Comparison of ENCODE assay signal across 21 cellular contexts in the genomic region with DNA sequence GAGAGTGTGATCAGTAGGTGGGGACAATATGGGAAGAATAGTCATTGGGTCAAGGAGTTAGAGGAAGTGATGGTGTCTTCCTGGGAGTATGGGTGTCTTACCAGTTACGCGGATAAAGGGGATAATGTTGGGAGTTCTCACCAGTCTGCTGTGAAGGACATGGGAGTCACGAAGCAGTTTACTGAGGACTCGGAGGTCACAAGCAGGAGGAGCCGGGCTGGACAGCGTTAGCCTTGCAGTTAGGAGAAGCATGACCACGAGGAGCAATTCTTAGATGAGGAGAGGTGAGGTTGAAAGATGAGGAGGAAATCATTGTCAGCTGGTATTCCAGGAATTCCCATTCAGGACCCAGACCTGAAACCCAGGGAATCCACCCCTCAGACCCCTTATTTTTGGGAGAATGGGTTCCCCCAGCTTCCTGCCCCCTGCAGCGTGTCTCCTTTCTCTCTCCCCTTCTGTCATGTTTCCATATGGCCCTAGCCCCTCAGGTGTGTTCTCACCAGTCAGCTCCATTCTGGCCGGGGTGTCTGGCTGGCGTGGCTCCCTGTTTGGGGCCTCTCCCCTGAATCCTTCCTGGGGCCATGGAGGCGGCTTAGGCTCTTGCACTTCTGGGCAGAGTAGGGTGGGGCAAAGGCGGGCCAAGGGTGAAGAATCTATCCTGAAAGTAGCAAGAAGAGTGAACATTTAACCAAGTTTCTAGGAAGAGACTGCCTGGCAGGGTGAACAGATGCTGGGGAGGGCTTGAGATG. TPM values are rescaled to one million over a fixed set of nuclear protein-coding genes. Genes with fewer than 3 reads are reported as not detected.
DNase-seq lines count a peak whose midpoint lies in the region; ATAC-seq and TF ChIP-seq lines count a peak whose summit lies in the region.
"Had no signal": no experiment of that assay in that cellular context is flagged by ENCODE, and none has a peak within 500 bp of the region (broad histone marks: within the 10 kb centered on the region; RNA-seq: fewer than 3 reads in every experiment).

No MANE protein-coding gene starts in this region.

- CTCF ChIA-PET in HEK293 (lab: Yijun Ruan, JAX) (interaction anchor here (1.3 to 6.5 kb wide), 2 partner anchors 93 to 166 kb away, joined by 3 to 184 read pairs; no protein-coding TSS in a partner anchor), activated B cell treated with CpG ODN at 0.5 μM for 24 hours (lab: Charles Lee) (interaction anchor here (5.3 kb wide), 1 partner anchor 137 kb away, joined by 75 read pairs; no protein-coding TSS in a partner anchor)

- H3K4me3 ChIP-seq in HEK293 (ENCODE audit: low read depth, low read length) = no peak overlapping the region
- no peak overlapping the region for H3K4me3 ChIP-seq in upper lobe of right lung
- H3K4me3 ChIP-seq: MG63, SK-N-MC had no signal

- no peak overlapping the region for H2BK20ac ChIP-seq in H9 (ENCODE audit: low read depth, low read length, poor library complexity, severe bottlenecking)

- peaks cover 9% of the 10 kb centered on the region for H3K4me1 Mint-ChIP-seq in activated B cell treated with CpG ODN at 0.5 μM for 24 hours
- H3K4me1 Mint-ChIP-seq in neural crest cell = peaks cover 21% of the 10 kb centered on the region
- peaks cover 45 to 52% of the 10 kb centered on the region in 2 experiments for H3K4me1 Mint-ChIP-seq in H9

- H3K27ac Mint-ChIP-seq in activated B cell treated with CpG ODN at 0.5 μM for 24 hours (peak overlapping the region; percentile 3), neural crest cell (ENCODE audit: unreplicated experiment) (no peak overlapping the region), H9 (no peak overlapping the region; a peak in 1 of 7 replicates)

- H3K23ac ChIP-seq in H9 (ENCODE audit: insufficient read length, low read depth, low read length) = no peak overlapping the region

- WGBS in H9 (ENCODE audit: extremely low coverage, insufficient read length, low lambda C conversion rate) = no CpG with 5 or more reads among the region's 12 CpGs

- H4K91ac ChIP-seq in H9 (ENCODE audit: insufficient read length, low read depth, low read length) = no peak overlapping the region

- H3K9me3 Mint-ChIP-seq in activated B cell treated with CpG ODN at 0.5 μM for 24 hours = no peaks in the 10 kb centered on the region
- H3K9me3 Mint-ChIP-seq in neural crest cell = no peaks in the 10 kb centered on the region
- no peaks in the 10 kb centered on the region; a peak in 1 of 5 replicates for H3K9me3 Mint-ChIP-seq in H9

- H3K27me3 ChIP-seq in upper lobe of right lung (peaks cover 15% of the 10 kb centered on the region), H9 (ENCODE audit: insufficient read depth, low read length) (peaks cover 15% of the 10 kb centered on the region)

- peaks cover 4% of the 10 kb centered on the region for H3K23me2 ChIP-seq in H9 (ENCODE audit: insufficient read length, low read depth, low read length, poor library complexity, severe bottlenecking)

- H3K79me2 ChIP-seq in H9 (ENCODE audit: insufficient read depth, low read length) = no peaks in the 10 kb centered on the region

- ATAC-seq in activated B cell treated with CpG ODN at 0.5 μM for 24 hours (ENCODE audit: low read depth) = no peak
- ATAC-seq in upper lobe of right lung = no peak
- ATAC-seq in HG03159 (IDR thresholded peaks at IDR 0.05; ENCODE audit: unreplicated experiment) = no peak
- ATAC-seq: HepG2 had no signal

- H3K79me1 ChIP-seq in H9 (ENCODE audit: insufficient read depth, low read depth, low read length, poor library complexity, severe bottlenecking) = no peaks in the 10 kb centered on the region

- no peak overlapping the region; the same call in 1 of the 2 replicates for H3K14ac ChIP-seq in H9 (ENCODE audit: insufficient read depth, low read length)

- no peak overlapping the region for H2AFZ ChIP-seq in H9 (ENCODE audit: low read length)

- DNase-seq in activated B cell treated with CpG ODN at 0.5 μM for 24 hours (no peak), neural crest cell (ENCODE audit: low read depth, low spot score) (no peak), upper lobe of right lung (peak; percentile 47), C1 segment of cervical spinal cord (lab: John Stamatoyannopoulos, UW) (no peak), H9 (no peak)
- DNase-seq: CD4-positive, CD25-positive, alpha-beta regulatory T cell; DMS53; HCEC 1CT; KBM-7; MG63; NCI-H1105 treated with DMSO at 0.1 percent for 48 hours; NCI-H2029; NCI-H446; NCI-H774; SIG-M5 had no signal

- peaks cover 2% of the 10 kb centered on the region for H4K20me1 ChIP-seq in H9 (ENCODE audit: control insufficient read depth, insufficient read depth, insufficient read length)

- no peak overlapping the region for H2BK5ac ChIP-seq in H9 (ENCODE audit: insufficient read length, low read length)

- H2AK5ac ChIP-seq in H9 (ENCODE audit: insufficient read length, low read length) = no peak overlapping the region

- no peak overlapping the region for H3K56ac ChIP-seq in H9 (ENCODE audit: insufficient read length, low read depth, low read length)

- no peak overlapping the region for H3K18ac ChIP-seq in H9 (ENCODE audit: insufficient read length, low read depth, low read length)

- no peaks in the 10 kb centered on the region for H3K36me3 Mint-ChIP-seq in activated B cell treated with CpG ODN at 0.5 μM for 24 hours (ENCODE audit: low read depth)
- H3K36me3 Mint-ChIP-seq in neural crest cell (ENCODE audit: low read depth) = no peaks in the 10 kb centered on the region
- no peaks in the 10 kb centered on the region for H3K36me3 Mint-ChIP-seq in H9 (ENCODE audit: insufficient read depth in 1 of 3, low read depth in 3 of 3)
- H3K36me3 Mint-ChIP-seq: CD4-positive, CD25-positive, alpha-beta regulatory T cell had no signal

- no peak overlapping the region for H2BK15ac ChIP-seq in H9 (ENCODE audit: low read depth, low read length)

- no peak overlapping the region for H3T11ph ChIP-seq in H9 (ENCODE audit: low read length)

- H3K36me3 ChIP-seq in HEK293 (ENCODE audit: control insufficient read depth in 2 of 2, insufficient read depth in 1 of 2, low read length in 2 of 2) (no peaks in the 10 kb centered on the region), upper lobe of right lung (no peaks in the 10 kb centered on the region)
- H3K36me3 ChIP-seq: MG63 had no signal

- no peak overlapping the region for H3K4me2 ChIP-seq in H9 (ENCODE audit: insufficient read depth, insufficient read length, low read length)

- H4K5ac ChIP-seq in H9 (ENCODE audit: insufficient read length, low read depth, low read length) = no peak overlapping the region

- no peak overlapping the region for H3K4ac ChIP-seq in H9 (ENCODE audit: low read depth, low read length)

- no peak overlapping the region for H3K9ac ChIP-seq in H9 (ENCODE audit: extremely low read depth, insufficient read length, low read length)

- H3K9me3 ChIP-seq in HEK293 (ENCODE audit: control insufficient read depth, insufficient read depth, low read depth, low read length) (no peaks in the 10 kb centered on the region), upper lobe of right lung (no peaks in the 10 kb centered on the region), H9 (ENCODE audit: control insufficient read depth, low read depth, low read length) (no peaks in the 10 kb centered on the region)
- H3K9me3 ChIP-seq: MG63 had no signal

- TF ChIP-seq CTCF in HEK293 (tag by site-specific recombination; IDR thresholded peaks at IDR 0.05) (no peak), activated B cell treated with CpG ODN at 0.5 μM for 24 hours (IDR thresholded peaks at IDR 0.05) (no peak), neural crest cell (conservative IDR thresholded peaks at IDR 0.05) (no peak), upper lobe of right lung (IDR thresholded peaks at IDR 0.05) (no peak), H9 (conservative IDR thresholded peaks at IDR 0.05) (no peak)

- H3K4me1 ChIP-seq in HEK293 (ENCODE audit: control insufficient read depth, insufficient read depth, low read length) (no peaks in the 10 kb centered on the region), upper lobe of right lung (peaks cover 14% of the 10 kb centered on the region), H9 (ENCODE audit: insufficient read depth, low read length) (peaks cover 9% of the 10 kb centered on the region; the same call in 1 of the 2 replicates)

- H3K27me3 Mint-ChIP-seq in activated B cell treated with CpG ODN at 0.5 μM for 24 hours (peaks cover 42% of the 10 kb centered on the region), neural crest cell (ENCODE audit: low read depth) (peaks cover 60% of the 10 kb centered on the region), H9 (ENCODE audit: low read depth) (peaks cover 66% of the 10 kb centered on the region)

- POLR2A ChIA-PET in HEK293 (lab: Yijun Ruan, JAX) (no interaction called here), activated B cell treated with CpG ODN at 0.5 μM for 24 hours (lab: Charles Lee) (no interaction called here)

- H2BK12ac ChIP-seq in H9 (ENCODE audit: insufficient read length, low read depth, low read length) = no peak overlapping the region

- H3K4me3 Mint-ChIP-seq in activated B cell treated with CpG ODN at 0.5 μM for 24 hours (no peak overlapping the region), neural crest cell (peak overlapping the region; percentile 52), H9 (0 out of 5 replicates have a peak overlapping the region, but pooled peaks of 1 of the 2 experiments have one; percentile 1)

- H4K8ac ChIP-seq in H9 (replicated peaks; ENCODE audit: insufficient read length, low read depth, low read length) = no peak overlapping the region

- intact Hi-C loops in activated B cell treated with CpG ODN at 0.5 μM for 24 hours (cut with micrococcal nuclease) (no loop called here), upper lobe of right lung (cut with DNase I) (loop anchor here (10.0 kb wide), 1 partner anchor 139 kb away; no protein-coding TSS in a partner anchor)

- H3K27ac ChIP-seq in HEK293 (ENCODE audit: extremely low read depth, low read depth, low read length) (no peak overlapping the region), upper lobe of right lung (no peak overlapping the region), H9 (ENCODE audit: insufficient read length, low read depth, low read length) (no peak overlapping the region)
- H3K27ac ChIP-seq: SK-N-MC had no signal

- no peak overlapping the region for H2BK120ac ChIP-seq in H9 (ENCODE audit: low read depth, low read length, poor library complexity, severe bottlenecking)

RNA-seq across cellular contexts. Expression of a gene that starts 2.1 kb away (rescaled TPM):
- not detected in 2 replicates for total RNA-seq in activated B cell treated with CpG ODN at 0.5 μM for 24 hours
- total RNA-seq in neural crest cell = 0.55 and 0.98 TPM in 2 replicates
- total RNA-seq in upper lobe of right lung = 0.20 TPM
- 0.64 and 0.85 TPM in 2 replicates for total RNA-seq in H9 (2021)
- total RNA-seq: CD4-positive, CD25-positive, alpha-beta regulatory T cell; Daoy; HT1080 had no signal

RNA-seq across cellular contexts. Expression of a gene that starts 3.9 kb away (rescaled TPM):
- total RNA-seq in activated B cell treated with CpG ODN at 0.5 μM for 24 hours = not detected in 2 replicates
- 3.2 and 4.0 TPM in 2 replicates for total RNA-seq in neural crest cell
- total RNA-seq in upper lobe of right lung = 5.3 TPM
- total RNA-seq in H9 (2021) = 1.8 and 1.9 TPM in 2 replicates
- total RNA-seq: CD4-positive, CD25-positive, alpha-beta regulatory T cell had no signal

RNA-seq across cellular contexts. Expression of a gene that starts 14.4 kb away (rescaled TPM):
- total RNA-seq in activated B cell treated with CpG ODN at 0.5 μM for 24 hours (49.3 and 60.5 TPM in 2 replicates), neural crest cell (94.5 and 98.9 TPM in 2 replicates), upper lobe of right lung (63.2 TPM), H9 (2021) (115 and 122 TPM in 2 replicates)

RNA-seq across cellular contexts. Expression of a gene that starts 14.5 kb away (rescaled TPM):
- total RNA-seq in activated B cell treated with CpG ODN at 0.5 μM for 24 hours = 3.4 and 3.5 TPM in 2 replicates
- 23.6 and 27.8 TPM in 2 replicates for total RNA-seq in neural crest cell
- total RNA-seq in upper lobe of right lung = 3.8 TPM
- 17.2 and 19.5 TPM in 2 replicates for total RNA-seq in H9 (2021)

RNA-seq across cellular contexts. Expression of a gene that starts 38.5 kb away (rescaled TPM):
- total RNA-seq in activated B cell treated with CpG ODN at 0.5 μM for 24 hours (4.5 and 5.3 TPM in 2 replicates), neural crest cell (17.4 and 19.7 TPM in 2 replicates), upper lobe of right lung (19.0 TPM), H9 (2021) (14.4 and 15.5 TPM in 2 replicates)
